In the genomic region with DNA sequence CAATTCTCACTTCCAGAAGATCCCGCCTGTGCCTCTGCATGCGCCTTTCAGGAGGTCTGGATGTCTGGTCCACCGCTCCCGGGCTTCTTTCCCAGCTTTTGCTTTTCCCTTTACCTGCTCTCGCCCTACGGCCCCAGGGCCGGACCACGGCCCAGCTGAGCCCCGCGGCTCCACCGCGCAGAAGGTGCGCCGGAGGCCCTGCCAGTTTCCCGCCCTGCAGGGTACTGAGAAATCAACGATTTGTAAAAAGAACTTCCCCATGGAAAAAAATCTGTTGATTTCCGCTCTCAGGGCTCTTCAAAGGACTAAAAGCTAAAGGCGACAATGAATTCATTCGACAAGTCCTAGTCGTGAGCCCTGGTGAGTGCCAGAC, we compare ENCODE assay signal across 7 cellular contexts.
DNase-seq lines count a peak whose midpoint lies in the region; ATAC-seq and TF ChIP-seq lines count a peak whose summit lies in the region.

No MANE protein-coding gene starts in this region.

- H3K27me3 Mint-ChIP-seq in stimulated activated naive B cell treated with anti-CD40 and anti-IgM and Interleukin-4, amounts not matched to agents 10 μg/mL and 1 μg/mL and 100 μg/mL, for 72 hours = peaks cover 0 to 4% of the 10 kb centered on the region in 2 donors

- H3K36me3 Mint-ChIP-seq in stimulated activated naive B cell treated with anti-CD40 and anti-IgM and Interleukin-4, amounts not matched to agents 10 μg/mL and 1 μg/mL and 100 μg/mL, for 72 hours = no peaks in the 10 kb centered on the region

- peak overlapping the region; percentile 92 to 93 for H3K4me3 Mint-ChIP-seq in stimulated activated naive B cell treated with anti-CD40 and anti-IgM and Interleukin-4, amounts not matched to agents 10 μg/mL and 1 μg/mL and 100 μg/mL, for 72 hours

- peak overlapping the region; percentile 97 for H3K27ac Mint-ChIP-seq in stimulated activated naive B cell treated with anti-CD40 and anti-IgM and Interleukin-4, amounts not matched to agents 10 μg/mL and 1 μg/mL and 100 μg/mL, for 72 hours

- ATAC-seq in stimulated activated naive B cell treated with anti-CD40 and anti-IgM and Interleukin-4, amounts not matched to agents 10 μg/mL and 1 μg/mL and 100 μg/mL, for 72 hours (replicated peaks) = peak; percentile 25 to 51
- no peak for ATAC-seq in HG03457 (IDR thresholded peaks at IDR 0.05; ENCODE audit: unreplicated experiment)

- H3K9ac ChIP-seq in adipocyte (ENCODE audit: low read length) = peak overlapping the region; percentile 87

- H3K4me1 ChIP-seq in adipocyte (ENCODE audit: control insufficient read depth, insufficient read depth, low read length) = no peaks in the 10 kb centered on the region

- H3K36me3 ChIP-seq in adipocyte (ENCODE audit: control insufficient read depth, insufficient read depth, low read length, severe bottlenecking) = no peaks in the 10 kb centered on the region

- DNase-seq in HFF-Myc (ENCODE audit: extremely low read depth, low read depth) = no peak
- peak; percentile 14 for DNase-seq in adipocyte (ENCODE audit: low read depth)
- DNase-seq in stimulated activated naive B cell treated with anti-CD40 and anti-IgM and Interleukin-4, amounts not matched to agents 10 μg/mL and 1 μg/mL and 100 μg/mL, for 72 hours = no peak
- no peak for DNase-seq in NCI-H774 (lab: John Stamatoyannopoulos, UW)
- DNase-seq in NAMALWA (ENCODE audit: low spot score) = no peak

- no peaks in the 10 kb centered on the region for H3K27me3 ChIP-seq in adipocyte (replicated peaks; ENCODE audit: control insufficient read depth, insufficient read depth, low read length)

- H3K4me1 Mint-ChIP-seq in stimulated activated naive B cell treated with anti-CD40 and anti-IgM and Interleukin-4, amounts not matched to agents 10 μg/mL and 1 μg/mL and 100 μg/mL, for 72 hours = peaks cover 9 to 12% of the 10 kb centered on the region in 2 donors

- H3K9me3 ChIP-seq in adipocyte (ENCODE audit: control insufficient read depth, low read length) = no peaks in the 10 kb centered on the region
- H3K9me3 ChIP-seq in iPS-18c (ENCODE audit: control insufficient read depth, insufficient read depth, low read length) = peaks cover 2% of the 10 kb centered on the region

- no peaks in the 10 kb centered on the region for H3K9me3 Mint-ChIP-seq in stimulated activated naive B cell treated with anti-CD40 and anti-IgM and Interleukin-4, amounts not matched to agents 10 μg/mL and 1 μg/mL and 100 μg/mL, for 72 hours

- peak overlapping the region; percentile 47 for H3K4me3 ChIP-seq in HFF-Myc (replicated peaks; ENCODE audit: low read depth, low read length)
- H3K4me3 ChIP-seq in adipocyte (ENCODE audit: low read length) = peak overlapping the region; percentile 89
- H3K4me3 ChIP-seq in iPS-18c (ENCODE audit: insufficient read depth, low read depth, low read length) = peak overlapping the region; percentile 91

- no peak for TF ChIP-seq CTCF in HFF-Myc (IDR thresholded peaks at IDR 0.05; ENCODE audit: low read depth, low read length, missing control alignments)
